ENCODE assay signal across 23 cellular contexts in genomic region chr2:132665401-132665800, GRCh38. TPM values are rescaled to one million over a fixed set of nuclear protein-coding genes. Genes with fewer than 3 reads are reported as not detected.
"Had no signal": no experiment of that assay in that cellular context is flagged by ENCODE, and none has a peak within 500 bp of the region (broad histone marks: within the 10 kb centered on the region; RNA-seq: fewer than 3 reads in every experiment).

No MANE protein-coding gene starts in this region.

- H2AFZ ChIP-seq: PC-9 had no signal

- H3K36me3 ChIP-seq: Peyer's patch, SJCRH30 had no signal

- H3K9me3 ChIP-seq: Peyer's patch, SJCRH30 had no signal

- ATAC-seq: HepG2, K562, Right ventricle myocardium inferior, SK-N-SH treated with all-trans-retinoic acid at 6 μM for 48 hours had no signal

- H3K4me1 ChIP-seq: SJCRH30 had no signal

- H3K4me3 ChIP-seq: K562, PC-9, Peyer's patch, SJCRH30 had no signal

- H3K4me2 ChIP-seq: KMS-11, PC-9 had no signal

- H3K27ac ChIP-seq: KMS-11, PC-9, Peyer's patch, SJCRH30 had no signal

- H3K9ac ChIP-seq: KMS-11 had no signal

- DNase-seq: Kasumi-1; MM.1S; NCI-H1092 treated with DMSO at 0.1 percent for 48 hours; NCI-H1436; NCI-H187 treated with DMSO at 0.1 percent for 48 hours; NCI-H2081; NCI-H2107; NCI-H2227 treated with DMSO at 0.1 percent for 48 hours; NCI-H524; NCI-H526 treated with DMSO at 0.1 percent for 48 hours; NCI-H748 treated with DMSO at 0.1 percent for 48 hours; NK-92 treated with Interleukin-12 subunit alpha and Interleukin-12 subunit beta, amount 100 ng/mL, for 24 hours; OCI-M1; PC-9; Peyer's patch; SHP77 treated with DMSO at 0.1 percent for 48 hours; SJCRH30 had no signal

RNA-seq across cellular contexts. Expression of gene LYPD1, which starts 4.6 kb away (rescaled TPM):
- total RNA-seq: HepG2, K562, Right ventricle myocardium inferior had no signal
- polyA plus RNA-seq: HepG2, IgD-negative memory B cell, K562 had no signal
